ENCODE assay signal across 8 cellular contexts in the genomic region with DNA sequence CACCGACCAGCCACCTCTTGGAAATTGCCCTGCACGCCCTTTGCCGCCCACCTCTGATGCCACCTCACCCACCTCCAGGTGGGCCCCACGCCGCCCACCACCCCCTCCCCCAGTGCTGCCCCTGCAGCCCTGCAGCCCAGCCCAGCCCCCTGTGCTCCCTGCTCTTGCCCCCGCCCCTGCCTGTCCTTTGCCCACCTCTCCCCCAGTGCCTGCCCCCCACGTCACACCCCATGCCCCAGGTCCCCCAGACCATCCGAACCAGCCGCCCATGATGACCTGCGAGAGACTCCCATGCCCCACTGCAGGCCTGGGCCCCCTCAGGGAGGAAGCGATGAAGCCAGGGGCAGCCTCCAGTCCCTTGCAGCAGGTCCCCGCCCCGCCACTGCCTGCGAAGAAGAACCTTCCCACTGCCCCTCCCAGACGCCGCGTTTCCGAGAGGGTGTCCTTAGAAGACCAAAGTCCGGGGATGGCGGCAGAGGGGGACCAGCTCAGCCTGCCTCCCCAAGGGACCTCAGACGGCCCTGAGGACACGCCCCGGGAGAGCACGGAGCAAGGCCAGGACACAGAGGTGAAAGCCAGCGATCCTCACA.
DNase-seq lines count a peak whose midpoint lies in the region; ATAC-seq and TF ChIP-seq lines count a peak whose summit lies in the region.

No MANE protein-coding gene starts in this region.

- peak overlapping the region; percentile 99 for H3K4me3 Mint-ChIP-seq in T-cell

- no peaks in the 10 kb centered on the region for H3K4me1 ChIP-seq in psoas muscle

- 78 to 84% (median 83%) methylated on average over 22 to 25 of the region's 25 CpGs for WGBS in psoas muscle, 3 donors

- DNase-seq in T-cell = peak in 28 of 34 experiments; percentile 20 to 68 (median 34)
- DNase-seq in effector CD8-positive, alpha-beta T cell (lab: John Stamatoyannopoulos, UW) = peak; percentile 21
- peak; percentile 52 to 77 for DNase-seq in psoas muscle
- DNase-seq in G401 (ENCODE audit: low spot score) = no peak
- DNase-seq in NCI-H82 treated with DMSO at 0.1 percent for 48 hours (lab: John Stamatoyannopoulos, UW; ENCODE audit: unreplicated experiment) = no peak

- no peak overlapping the region for H3K27ac ChIP-seq in psoas muscle

- in situ Hi-C loops in G401 (cut with HindIII; ENCODE audit: low sequenced_read_pairs) = no loop called here

- peak overlapping the region; percentile 64; the same call in 1 of the 2 replicates for H3K4me3 ChIP-seq in GM08714 (ENCODE audit: low read length)
- no peak overlapping the region for H3K4me3 ChIP-seq in psoas muscle

- no peaks in the 10 kb centered on the region for H3K27me3 ChIP-seq in psoas muscle (ENCODE audit: insufficient read depth in 3 of 3, low read length in 2 of 3)

- peak in 3 of 4 experiments; percentile 1 to 17 (median 14) for ATAC-seq in T-cell (replicated peaks in 1 of 4)
- ATAC-seq in psoas muscle = peak in 1 of 4 donors; percentile 35
- ATAC-seq in HG02885 (IDR thresholded peaks at IDR 0.05; ENCODE audit: poor library complexity, unreplicated experiment) = no peak
- ATAC-seq in HG02759 (IDR thresholded peaks at IDR 0.05; ENCODE audit: unreplicated experiment) = no peak

- no peaks in the 10 kb centered on the region for H3K9me3 ChIP-seq in psoas muscle

- CTCF ChIA-PET in T-cell (lab: Charles Lee) = interaction anchor here (1.0 to 2.8 kb wide), 3 partner anchors 38 to 83 kb away, joined by 3 to 9 read pairs (median 8); no protein-coding TSS in a partner anchor

- H3K4me1 Mint-ChIP-seq in T-cell = peaks cover 73 to 84% (median 80%) of the 10 kb centered on the region in 3 donors

- intact Hi-C loops in psoas muscle (cut with DNase I) = no loop called here

- H3K36me3 ChIP-seq in psoas muscle (ENCODE audit: insufficient read depth in 1 of 2, low read depth in 1 of 2) = no peaks in the 10 kb centered on the region

- no peaks in the 10 kb centered on the region for H3K27me3 Mint-ChIP-seq in T-cell

- no peaks in the 10 kb centered on the region for H3K9me3 Mint-ChIP-seq in T-cell

- no peak for TF ChIP-seq CTCF in psoas muscle (IDR thresholded peaks at IDR 0.05)

- H3K36me3 Mint-ChIP-seq in T-cell = peaks cover 25% of the 10 kb centered on the region

- POLR2A ChIA-PET in T-cell (lab: Charles Lee) = interaction anchor here in 1 of 2 donors (0.6 to 1.1 kb wide), 2 partner anchors 8 to 371 kb away, joined by 3 to 4 read pairs; no protein-coding TSS in a partner anchor

- peak overlapping the region; percentile 95 to 100 for H3K27ac Mint-ChIP-seq in T-cell

Comparison
In these comparisons a context has a peak if more than half of its experiments do, and no peak if none do; other contexts are left out.
1. ATAC-seq: peak in T-cell (3 of 4); none in HG02885 (single experiment) and HG02759 (single experiment).
2. DNase-seq: peak in T-cell (28 of 34), effector CD8-positive, alpha-beta T cell (single experiment) and psoas muscle (2 of 2); none in G401 (single experiment) and NCI-H82 treated with DMSO at 0.1 percent for 48 hours (single experiment).